In the genomic region with DNA sequence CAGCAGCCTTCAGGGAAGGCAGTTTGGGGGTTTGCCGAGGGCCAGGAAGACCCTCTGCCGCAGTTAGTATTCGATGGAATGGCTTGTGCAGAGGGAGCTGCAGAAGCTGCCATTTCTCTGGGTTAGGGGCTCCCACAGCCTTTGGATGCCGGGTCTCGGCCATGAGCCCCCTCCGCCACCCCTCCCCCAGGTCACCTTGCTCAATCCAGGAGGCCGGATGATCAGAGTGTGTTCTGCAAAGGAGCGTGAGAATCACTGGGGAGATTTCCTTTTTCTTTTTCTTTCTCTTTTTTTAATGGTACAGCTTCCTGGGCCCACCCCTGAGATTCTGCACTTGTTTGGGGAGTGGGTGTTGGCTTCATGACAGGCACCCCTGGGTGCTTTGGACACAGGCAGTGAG, we compare ENCODE assay signal across 11 cellular contexts. TPM values are rescaled to one million over a fixed set of nuclear protein-coding genes. Genes with fewer than 3 reads are reported as not detected.
DNase-seq lines count a peak whose midpoint lies in the region; ATAC-seq and TF ChIP-seq lines count a peak whose summit lies in the region.
"Had no signal": no experiment of that assay in that cellular context is flagged by ENCODE, and none has a peak within 500 bp of the region (broad histone marks: within the 10 kb centered on the region; RNA-seq: fewer than 3 reads in every experiment).

No MANE protein-coding gene starts in this region.

- no peaks in the 10 kb centered on the region for H3K27me3 Mint-ChIP-seq in naive thymus-derived CD4-positive, alpha-beta T cell

- H2AFZ ChIP-seq in MM.1S (ENCODE audit: low read length) = no peak overlapping the region

- no peaks in the 10 kb centered on the region for H3K9me3 ChIP-seq in effector memory CD4-positive, alpha-beta T cell (ENCODE audit: control insufficient read depth, low read length)
- no peaks in the 10 kb centered on the region for H3K9me3 ChIP-seq in naive thymus-derived CD4-positive, alpha-beta T cell (ENCODE audit: control insufficient read depth in 2 of 3, low read length in 3 of 3)
- H3K9me3 ChIP-seq in thyroid gland = no peaks in the 10 kb centered on the region
- no peaks in the 10 kb centered on the region for H3K9me3 ChIP-seq in MM.1S (replicated peaks; ENCODE audit: insufficient read depth, low read length)

- H3K27me3 ChIP-seq in effector memory CD4-positive, alpha-beta T cell (replicated peaks; ENCODE audit: control insufficient read depth, insufficient read depth, low read length, poor library complexity, severe bottlenecking) = no peaks in the 10 kb centered on the region
- H3K27me3 ChIP-seq in naive thymus-derived CD4-positive, alpha-beta T cell (ENCODE audit: control insufficient read depth in 2 of 2, insufficient read depth in 2 of 2, low read length in 2 of 2) = no peaks in the 10 kb centered on the region
- H3K27me3 ChIP-seq in thyroid gland (no peaks in the 10 kb centered on the region), MM.1S (replicated peaks; ENCODE audit: insufficient read depth, low read length) (no peaks in the 10 kb centered on the region)

- POLR2A ChIA-PET in naive thymus-derived CD4-positive, alpha-beta T cell (lab: Charles Lee) = interaction anchor here (1.4 to 2.0 kb wide), 2 partner anchors 10 to 35 kb away, joined by 3 to 6 read pairs; no protein-coding TSS in a partner anchor

- 0 out of 2 replicates have a peak, but pooled peaks cover 7% of the 10 kb centered on the region for H3K79me2 ChIP-seq in MM.1S (ENCODE audit: low read length)

- CTCF ChIA-PET in naive thymus-derived CD4-positive, alpha-beta T cell (lab: Charles Lee) = interaction anchor here (0.6 to 1.4 kb wide), 2 partner anchors 60 to 1546 kb away, joined by 3 to 4 read pairs; no protein-coding TSS in a partner anchor

- TF ChIP-seq CTCF in thyroid gland (IDR thresholded peaks at IDR 0.05) (no peak), MM.1S (IDR thresholded peaks at IDR 0.05; ENCODE audit: low read length) (no peak)

- H3K36me3 Mint-ChIP-seq in activated naive CD4-positive, alpha-beta T cell treated with anti-CD3 and anti-CD28 coated beads, Interleukin-2, amount 50 U/mL, for 72 hours = peaks cover 0 to 4% of the 10 kb centered on the region in 2 donors
- peaks cover 0 to 18% (median 4%) of the 10 kb centered on the region in 5 donors for H3K36me3 Mint-ChIP-seq in naive thymus-derived CD4-positive, alpha-beta T cell

- no peak for ATAC-seq in activated naive CD4-positive, alpha-beta T cell treated with anti-CD3 and anti-CD28 coated beads, Interleukin-2, amount 50 U/mL, for 72 hours
- ATAC-seq in naive thymus-derived CD4-positive, alpha-beta T cell = no peak

- no peak overlapping the region for H3K4me3 ChIP-seq in effector memory CD4-positive, alpha-beta T cell (ENCODE audit: insufficient read depth, low read depth, low read length, poor library complexity, severe bottlenecking)
- no peak overlapping the region for H3K4me3 ChIP-seq in naive thymus-derived CD4-positive, alpha-beta T cell (ENCODE audit: low read length)
- H3K4me3 ChIP-seq in thyroid gland (replicated peaks in 1 of 3) (no peak overlapping the region), MM.1S (ENCODE audit: low read length) (no peak overlapping the region)
- H3K4me3 ChIP-seq: GM23248 had no signal

- H3K9me3 Mint-ChIP-seq in activated naive CD4-positive, alpha-beta T cell treated with anti-CD3 and anti-CD28 coated beads, Interleukin-2, amount 50 U/mL, for 72 hours = no peaks in the 10 kb centered on the region
- no peaks in the 10 kb centered on the region for H3K9me3 Mint-ChIP-seq in naive thymus-derived CD4-positive, alpha-beta T cell

- H3K4me2 ChIP-seq in MM.1S (ENCODE audit: low read depth, low read length) = no peak overlapping the region
- H3K4me2 ChIP-seq: KMS-11 had no signal

- no peak for TF ChIP-seq POLR2A in thyroid gland (IDR thresholded peaks at IDR 0.05)

- H3F3A ChIP-seq in MM.1S (ENCODE audit: insufficient read depth, low read length) = no peaks in the 10 kb centered on the region

- peak overlapping the region; percentile 66 to 84 for H3K27ac Mint-ChIP-seq in activated naive CD4-positive, alpha-beta T cell treated with anti-CD3 and anti-CD28 coated beads, Interleukin-2, amount 50 U/mL, for 72 hours
- H3K27ac Mint-ChIP-seq in naive thymus-derived CD4-positive, alpha-beta T cell = peak overlapping the region in 7 of 9 donors; percentile 10 to 56 (median 45)

- H3K27ac ChIP-seq in effector memory CD4-positive, alpha-beta T cell (ENCODE audit: insufficient read depth, low read length, poor library complexity, severe bottlenecking) = peak overlapping the region; percentile 54
- peak overlapping the region; percentile 23 for H3K27ac ChIP-seq in naive thymus-derived CD4-positive, alpha-beta T cell (ENCODE audit: low read depth, low read length)
- H3K27ac ChIP-seq in thyroid gland (peak overlapping the region in 2 of 3 donors; percentile 57 to 60), MM.1S (ENCODE audit: low read length) (no peak overlapping the region)
- H3K27ac ChIP-seq: GM23248, KMS-11 had no signal

- peaks cover 49% of the 10 kb centered on the region for H3K36me3 ChIP-seq in effector memory CD4-positive, alpha-beta T cell (ENCODE audit: control insufficient read depth, insufficient read depth, low read length)
- peaks cover 0 to 20% (median 1%) of the 10 kb centered on the region in 3 experiments for H3K36me3 ChIP-seq in naive thymus-derived CD4-positive, alpha-beta T cell (ENCODE audit: control insufficient read depth in 2 of 3, insufficient read depth in 3 of 3, low read length in 3 of 3)
- no peaks in the 10 kb centered on the region for H3K36me3 ChIP-seq in thyroid gland
- H3K36me3 ChIP-seq in MM.1S (replicated peaks; ENCODE audit: insufficient read depth, low read length) = no peaks in the 10 kb centered on the region

- H3K9me2 ChIP-seq in MM.1S (replicated peaks; ENCODE audit: insufficient read depth, low read length) = no peaks in the 10 kb centered on the region

- intact Hi-C loops in naive thymus-derived CD4-positive, alpha-beta T cell (cut with micrococcal nuclease) = no loop called here
- intact Hi-C loops in thyroid gland (cut with DNase I) = no loop called here

- H3K4me1 ChIP-seq in effector memory CD4-positive, alpha-beta T cell (ENCODE audit: control insufficient read depth, insufficient read depth, low read length, poor library complexity, severe bottlenecking) = peaks cover 58% of the 10 kb centered on the region
- H3K4me1 ChIP-seq in naive thymus-derived CD4-positive, alpha-beta T cell (ENCODE audit: control insufficient read depth in 2 of 2, insufficient read depth in 2 of 2, low read length in 2 of 2) = peaks cover 8 to 35% of the 10 kb centered on the region in 2 donors
- H3K4me1 ChIP-seq in thyroid gland (peaks cover 5 to 35% of the 10 kb centered on the region in 2 donors), MM.1S (ENCODE audit: low read length) (no peaks in the 10 kb centered on the region)

- H3K9ac ChIP-seq in MM.1S (ENCODE audit: low read length) = no peak overlapping the region
- H3K9ac ChIP-seq: KMS-11 had no signal

- H4K20me1 ChIP-seq in MM.1S (ENCODE audit: insufficient read depth, low read length) = no peaks in the 10 kb centered on the region

- 81 to 91% methylated on average over 7 to 8 of the region's 8 CpGs for WGBS in thyroid gland, 2 donors

- peaks cover 35 to 84% (median 53%) of the 10 kb centered on the region in 7 donors for H3K4me1 Mint-ChIP-seq in naive thymus-derived CD4-positive, alpha-beta T cell

- no peak for DNase-seq in activated naive CD4-positive, alpha-beta T cell treated with anti-CD3 and anti-CD28 coated beads, Interleukin-2, amount 50 U/mL, for 72 hours (ENCODE audit: low spot score in 2 of 2)
- DNase-seq in activated naive CD4-positive, alpha-beta T cell treated with anti-CD3 and anti-CD28 coated beads, Interleukin-2, amount 50 U/mL, for 16 hours = no peak
- no peak for DNase-seq in effector memory CD4-positive, alpha-beta T cell
- no peak for DNase-seq in naive thymus-derived CD4-positive, alpha-beta T cell
- no peak for DNase-seq in thyroid gland
- no peak for DNase-seq in T-helper 9 cell
- no peak for DNase-seq in MM.1S
- DNase-seq in hepatic stellate cell (ENCODE audit: low spot score) = no peak
- DNase-seq: GM23248, SHP77 had no signal

- peak overlapping the region in 1 of 10 donors; percentile 9 for H3K4me3 Mint-ChIP-seq in naive thymus-derived CD4-positive, alpha-beta T cell

RNA-seq across cellular contexts. Expression of a gene that starts 18.2 kb away (rescaled TPM):
- total RNA-seq in activated naive CD4-positive, alpha-beta T cell treated with anti-CD3 and anti-CD28 coated beads, Interleukin-2, amount 50 U/mL, for 72 hours = 100 to 1,000 TPM in 1 of 2 donors, 10 to 100 TPM in 1; 98.1 to 143 TPM
- 100 to 1,000 TPM in 2 of 5 experiments, 10 to 100 TPM in 3; 38.6 to 278 (median 60.3) TPM for total RNA-seq in naive thymus-derived CD4-positive, alpha-beta T cell
- polyA plus RNA-seq in naive thymus-derived CD4-positive, alpha-beta T cell = 10 to 100 TPM; 30.1 to 48.2 TPM
- 10 to 100 TPM in 2 of 4 donors, 1 to 10 TPM in 2; 4.4 to 20.4 (median 9.0) TPM for total RNA-seq in thyroid gland

RNA-seq across cellular contexts. Expression of a gene that starts 44.8 kb away (rescaled TPM):
- total RNA-seq in activated naive CD4-positive, alpha-beta T cell treated with anti-CD3 and anti-CD28 coated beads, Interleukin-2, amount 50 U/mL, for 72 hours = 10 to 100 TPM; 31.2 to 40.7 TPM
- 10 to 100 TPM; 43.8 to 94.4 (median 77.3) TPM for total RNA-seq in naive thymus-derived CD4-positive, alpha-beta T cell
- 10 to 100 TPM in 1 of 2 donors, 1 to 10 TPM in 1; 6.5 to 13.5 TPM for polyA plus RNA-seq in naive thymus-derived CD4-positive, alpha-beta T cell
- total RNA-seq in thyroid gland = 100 to 1,000 TPM; 137 to 238 (median 191) TPM
